Comparison of ENCODE assay signal across 29 cellular contexts in the genomic region with DNA sequence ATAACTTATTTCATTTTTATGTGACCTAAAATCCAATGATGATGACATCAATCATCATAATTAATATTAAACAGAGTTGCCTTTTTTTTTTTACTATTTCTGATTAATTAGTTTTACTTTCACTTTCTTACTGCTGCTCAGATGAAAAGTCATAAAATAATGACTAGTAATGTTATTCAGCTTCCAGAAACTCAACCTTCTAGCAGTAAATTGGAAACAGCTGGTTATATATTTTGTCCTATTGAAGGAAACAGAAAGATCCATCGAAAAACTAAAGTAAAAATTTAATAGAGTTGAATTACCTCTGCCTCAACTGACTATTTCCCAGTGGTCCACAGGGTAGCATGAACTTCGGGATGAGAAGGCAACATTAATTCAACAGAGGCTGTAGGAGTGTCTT.
DNase-seq lines count a peak whose midpoint lies in the region; ATAC-seq and TF ChIP-seq lines count a peak whose summit lies in the region.
"Had no signal": no experiment of that assay in that cellular context is flagged by ENCODE, and none has a peak within 500 bp of the region (broad histone marks: within the 10 kb centered on the region; RNA-seq: fewer than 3 reads in every experiment).

No MANE protein-coding gene starts in this region.

- intact Hi-C loops in IMR-90 (cut with micrococcal nuclease): no loop called here

- POLR2A ChIA-PET in IMR-90 (lab: Charles Lee; ENCODE audit: unreplicated experiment): no interaction called here

- no peak overlapping the region for H2BK5ac ChIP-seq in IMR-90 (ENCODE audit: low read depth, low read length, poor library complexity, severe bottlenecking)

- no peaks in the 10 kb centered on the region for H4K20me1 ChIP-seq in IMR-90 (ENCODE audit: insufficient read depth, low read length)
- H4K20me1 ChIP-seq in osteoblast (ENCODE audit: insufficient read depth, low read length): no peaks in the 10 kb centered on the region
- H4K20me1 ChIP-seq: BLaER1 had no signal

- H3K23ac ChIP-seq in IMR-90 (ENCODE audit: low read depth, low read length): no peak overlapping the region

- no peak overlapping the region for H4K91ac ChIP-seq in IMR-90 (ENCODE audit: insufficient read depth, low read depth, low read length)

- dilution Hi-C loops in IMR-90 (cut with HindIII; ENCODE audit: low sequenced_read_pairs, unreplicated experiment): no loop called here

- H3K27me3 ChIP-seq in IMR-90 (ENCODE audit: control insufficient read depth, insufficient read depth, low read length) (no peaks in the 10 kb centered on the region), endocrine pancreas (ENCODE audit: control insufficient read depth, insufficient read depth, low read length) (no peaks in the 10 kb centered on the region), osteoblast (ENCODE audit: insufficient read depth, low read length) (no peaks in the 10 kb centered on the region)
- H3K27me3 ChIP-seq: adrenal gland, BLaER1, dorsolateral prefrontal cortex, MG63, right atrium auricular region, thyroid gland, vagina had no signal

- TF ChIP-seq CTCF in AG10803 (conservative IDR thresholded peaks at IDR 0.05; ENCODE audit: low read length): no peak
- no peak for TF ChIP-seq CTCF in IMR-90 (conservative IDR thresholded peaks at IDR 0.05; ENCODE audit: low read depth, low read length)
- no peak for TF ChIP-seq CTCF in osteoblast (IDR thresholded peaks at IDR 0.05; ENCODE audit: extremely low read depth, low read depth, low read length)

- no CpG with 5 or more reads among the region's 2 CpGs for WGBS in IMR-90 (ENCODE audit: extremely low coverage in 2 of 2, insufficient read length in 1 of 2), 2 experiments

- H2AFZ ChIP-seq in IMR-90 (replicated peaks; ENCODE audit: low read length, poor library complexity) (no peak overlapping the region), osteoblast (ENCODE audit: low read length) (peak overlapping the region; percentile 54)

- H2BK15ac ChIP-seq in IMR-90 (ENCODE audit: low read depth, low read length): no peak overlapping the region

- no peak overlapping the region for H2AK5ac ChIP-seq in IMR-90 (ENCODE audit: low read depth, low read length)

- CTCF ChIA-PET in IMR-90 (lab: Yijun Ruan, JAX): interaction anchor here (0.9 kb wide), 1 partner anchor 28 kb away, joined by 3 read pairs; no protein-coding TSS in a partner anchor

- peak overlapping the region; percentile 85; the same call in 1 of the 2 replicates for H4K5ac ChIP-seq in IMR-90 (ENCODE audit: low read depth, low read length)

- 0 out of 2 replicates have a peak overlapping the region, but pooled peaks have one; percentile 10 for H3K14ac ChIP-seq in IMR-90 (replicated peaks; ENCODE audit: low read depth, low read length)

- H3K4ac ChIP-seq in IMR-90 (ENCODE audit: low read depth, low read length): no peak overlapping the region

- H4K8ac ChIP-seq in IMR-90 (ENCODE audit: low read depth in 2 of 2, low read length in 2 of 2): no peak overlapping the region

- H3K9ac ChIP-seq in IMR-90 (ENCODE audit: low read depth, low read length) (no peak overlapping the region), endocrine pancreas (ENCODE audit: control insufficient read depth, insufficient read depth, low read length) (no peak overlapping the region)
- H3K9ac ChIP-seq: BLaER1 had no signal

- no TSS peak for BruUV-seq in IMR-90 (replicated peaks; lab: Mats Ljungman, UMichigan)

- ATAC-seq in IMR-90 (ENCODE audit: low read depth) (no peak), HG03457 (IDR thresholded peaks at IDR 0.05; ENCODE audit: unreplicated experiment) (no peak)
- ATAC-seq: activated CD4-positive, alpha-beta T cell treated with anti-CD3 and anti-CD28 coated beads for 36 hours; activated CD8-positive, alpha-beta T cell treated with anti-CD3 and anti-CD28 coated beads for 36 hours; K562; left colon; stimulated activated naive CD8-positive, alpha-beta T cell treated with anti-CD3 and anti-CD28 coated beads, Interleukin-15, amount 100 ng/mL, for 72 hours had no signal

- in situ Hi-C loops in IMR-90 (cut with MboI; ENCODE audit: low sequenced_read_pairs): no loop called here

- no peaks in the 10 kb centered on the region; the same call in 1 of the 2 replicates for H3K9me1 ChIP-seq in IMR-90 (ENCODE audit: insufficient read depth, low read length)

- no peaks in the 10 kb centered on the region for H3K36me3 ChIP-seq in IMR-90 (ENCODE audit: control insufficient read depth, insufficient read depth, low read length)
- H3K36me3 ChIP-seq in endocrine pancreas (ENCODE audit: control insufficient read depth, insufficient read depth, low read length): no peaks in the 10 kb centered on the region
- no peaks in the 10 kb centered on the region for H3K36me3 ChIP-seq in osteoblast (ENCODE audit: insufficient read depth, low read length)
- H3K36me3 ChIP-seq: adrenal gland, BLaER1, MG63, right atrium auricular region, thyroid gland, vagina had no signal

- peak; percentile 58 for DNase-seq in AG10803 (ENCODE audit: low read depth)
- no peak for DNase-seq in IMR-90
- no peak for DNase-seq in osteoblast (ENCODE audit: insufficient read length, low spot score, missing footprints)
- DNase-seq in activated gamma-delta T cell (lab: John Stamatoyannopoulos, UW): no peak
- DNase-seq in pons (ENCODE audit: low spot score): no peak
- DNase-seq in islet precursor cell: no peak
- DNase-seq: activated CD4-positive, alpha-beta T cell treated with anti-CD3 and anti-CD28 coated beads for 36 hours; activated CD8-positive, alpha-beta memory T cell treated with anti-CD3 and anti-CD28 coated beads, Interleukin-2, amount 50 U/mL, for 48 hours; activated CD8-positive, alpha-beta T cell treated with anti-CD3 and anti-CD28 coated beads for 36 hours; activated naive CD4-positive, alpha-beta T cell treated with anti-CD3 and anti-CD28 coated beads for 36 hours; adrenal gland; cerebellar nuclear complex; dorsolateral prefrontal cortex; hippocampal formation; left colon; mammary epithelial cell; MG63; NCI-H2029; NCI-H69; posterior cingulate gyrus; Right ventricle myocardium superior; stimulated activated naive CD8-positive, alpha-beta T cell treated with anti-CD3 and anti-CD28 coated beads, Interleukin-15, amount 100 ng/mL, for 72 hours; thyroid gland had no signal

- H3K79me1 ChIP-seq in IMR-90 (ENCODE audit: low read depth in 1 of 2, low read length in 2 of 2): peaks cover 0 to under 1% of the 10 kb centered on the region in 2 experiments; a peak in 1 of 4 replicates

- H3K9me3 ChIP-seq in IMR-90 (ENCODE audit: control insufficient read depth, insufficient read depth, low read length) (no peaks in the 10 kb centered on the region), endocrine pancreas (ENCODE audit: control insufficient read depth, low read length) (no peaks in the 10 kb centered on the region), osteoblast (ENCODE audit: low read depth, low read length) (no peaks in the 10 kb centered on the region)
- H3K9me3 ChIP-seq: adrenal gland, BLaER1, right atrium auricular region, thyroid gland, vagina had no signal

- no peaks in the 10 kb centered on the region for H3K79me2 ChIP-seq in osteoblast (ENCODE audit: insufficient read depth, low read length)

- H3K4me2 ChIP-seq in IMR-90 (ENCODE audit: low read depth, low read length): peak overlapping the region; percentile 44
- H3K4me2 ChIP-seq in osteoblast (ENCODE audit: insufficient read depth, low read length): peak overlapping the region; percentile 15
- H3K4me2 ChIP-seq: BLaER1 had no signal

- no peak overlapping the region for H2AK9ac ChIP-seq in IMR-90 (replicated peaks; ENCODE audit: low read depth, low read length, poor library complexity)

- TF ChIP-seq POLR2A in IMR-90 (IDR thresholded peaks at IDR 0.05; ENCODE audit: low read depth, low read length): no peak

- H3K4me3 ChIP-seq in AG10803 (ENCODE audit: low read length): no peak overlapping the region; the same call in 1 of the 2 replicates
- no peak overlapping the region for H3K4me3 ChIP-seq in IMR-90 (ENCODE audit: insufficient read depth, low read depth, low read length)
- H3K4me3 ChIP-seq in endocrine pancreas (ENCODE audit: control insufficient read depth, insufficient read depth, low read length): peak overlapping the region; percentile 4
- no peak overlapping the region for H3K4me3 ChIP-seq in osteoblast (ENCODE audit: insufficient read depth, low read length)
- H3K4me3 ChIP-seq: adrenal gland, BLaER1, K562, MG63, right atrium auricular region, thyroid gland, vagina had no signal

- peak overlapping the region; percentile 42; the same call in 1 of the 2 replicates for H3K18ac ChIP-seq in IMR-90 (ENCODE audit: low read depth, low read length)

- no peak overlapping the region for H2BK120ac ChIP-seq in IMR-90 (ENCODE audit: low read depth, low read length)

- H2BK20ac ChIP-seq in IMR-90 (ENCODE audit: low read depth, low read length): no peak overlapping the region

- peaks cover 8% of the 10 kb centered on the region; the same call in 1 of the 2 replicates for H3K4me1 ChIP-seq in IMR-90 (ENCODE audit: control insufficient read depth, insufficient read depth, low read length)
- no peaks in the 10 kb centered on the region for H3K4me1 ChIP-seq in endocrine pancreas (ENCODE audit: control insufficient read depth, insufficient read depth, low read length)
- peaks cover 27% of the 10 kb centered on the region for H3K4me1 ChIP-seq in osteoblast (ENCODE audit: insufficient read depth, low read length)
- H3K4me1 ChIP-seq: BLaER1, right atrium auricular region, thyroid gland, vagina had no signal

- H3K27ac ChIP-seq in IMR-90 (ENCODE audit: insufficient read depth, low read length) (no peak overlapping the region), osteoblast (ENCODE audit: low read depth, low read length) (peak overlapping the region; percentile 33)
- H3K27ac ChIP-seq: adrenal gland, BLaER1, dorsolateral prefrontal cortex, right atrium auricular region, thyroid gland, vagina had no signal

- no peak overlapping the region for H3K56ac ChIP-seq in IMR-90 (ENCODE audit: extremely low read depth, insufficient read depth, low read length)

- TF ChIP-seq RAD21 in IMR-90 (IDR thresholded peaks at IDR 0.05; ENCODE audit: low read length): no peak

TF ChIP-seq in IMR-90, 13 proteins besides CTCF, POLR2A, EP300 and RAD21:
- TF ChIP-seq MAFK (IDR thresholded peaks at IDR 0.05; ENCODE audit: low read depth, low read length) (no peak), SMC3 (IDR thresholded peaks at IDR 0.05; ENCODE audit: low read depth, low read length) (no peak), CEBPB (IDR thresholded peaks at IDR 0.05; ENCODE audit: low read depth, low read length) (no peak)
